1 cellular context compared by ENCODE assay signal in the genomic region with DNA sequence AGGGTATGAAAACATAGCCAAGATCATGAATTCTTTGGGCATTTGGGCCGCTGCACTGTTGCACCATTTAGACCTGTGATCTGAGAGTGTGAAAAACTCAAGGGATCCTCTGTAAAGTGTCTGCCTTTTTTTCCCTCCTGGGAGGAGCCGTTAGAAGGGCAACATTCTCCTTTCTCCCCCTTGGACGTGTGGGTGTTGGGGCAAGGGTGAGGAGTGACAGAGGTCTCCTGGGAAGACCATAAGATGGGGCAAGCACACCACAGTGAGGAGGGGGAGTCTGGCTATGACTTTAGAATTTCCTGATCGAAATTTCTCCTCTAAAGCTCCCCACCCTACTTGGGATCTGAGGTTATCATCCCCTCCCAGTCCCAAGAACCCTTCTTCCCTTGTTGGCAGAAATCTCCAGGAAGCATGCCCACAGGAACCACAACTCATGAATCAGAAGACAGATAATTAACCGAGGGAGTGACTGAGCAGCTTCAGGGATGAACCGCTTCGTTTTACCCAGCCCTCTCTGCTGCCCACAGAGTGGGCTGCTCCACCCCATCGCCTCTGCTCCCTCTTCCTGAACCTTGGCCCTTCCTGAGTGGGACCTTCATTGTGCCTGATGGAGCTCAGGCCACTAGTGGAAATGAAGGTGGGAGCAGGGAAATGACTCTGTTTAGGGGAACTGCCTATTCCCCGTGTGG.
TF ChIP-seq lines count a peak whose summit lies in the region.

No MANE protein-coding gene starts in this region.

TF ChIP-seq in K562, 482 proteins besides CTCF, POLR2A, EP300 and RAD21 (continued from another document and continues in another):
- TF ChIP-seq, protein P1, sequence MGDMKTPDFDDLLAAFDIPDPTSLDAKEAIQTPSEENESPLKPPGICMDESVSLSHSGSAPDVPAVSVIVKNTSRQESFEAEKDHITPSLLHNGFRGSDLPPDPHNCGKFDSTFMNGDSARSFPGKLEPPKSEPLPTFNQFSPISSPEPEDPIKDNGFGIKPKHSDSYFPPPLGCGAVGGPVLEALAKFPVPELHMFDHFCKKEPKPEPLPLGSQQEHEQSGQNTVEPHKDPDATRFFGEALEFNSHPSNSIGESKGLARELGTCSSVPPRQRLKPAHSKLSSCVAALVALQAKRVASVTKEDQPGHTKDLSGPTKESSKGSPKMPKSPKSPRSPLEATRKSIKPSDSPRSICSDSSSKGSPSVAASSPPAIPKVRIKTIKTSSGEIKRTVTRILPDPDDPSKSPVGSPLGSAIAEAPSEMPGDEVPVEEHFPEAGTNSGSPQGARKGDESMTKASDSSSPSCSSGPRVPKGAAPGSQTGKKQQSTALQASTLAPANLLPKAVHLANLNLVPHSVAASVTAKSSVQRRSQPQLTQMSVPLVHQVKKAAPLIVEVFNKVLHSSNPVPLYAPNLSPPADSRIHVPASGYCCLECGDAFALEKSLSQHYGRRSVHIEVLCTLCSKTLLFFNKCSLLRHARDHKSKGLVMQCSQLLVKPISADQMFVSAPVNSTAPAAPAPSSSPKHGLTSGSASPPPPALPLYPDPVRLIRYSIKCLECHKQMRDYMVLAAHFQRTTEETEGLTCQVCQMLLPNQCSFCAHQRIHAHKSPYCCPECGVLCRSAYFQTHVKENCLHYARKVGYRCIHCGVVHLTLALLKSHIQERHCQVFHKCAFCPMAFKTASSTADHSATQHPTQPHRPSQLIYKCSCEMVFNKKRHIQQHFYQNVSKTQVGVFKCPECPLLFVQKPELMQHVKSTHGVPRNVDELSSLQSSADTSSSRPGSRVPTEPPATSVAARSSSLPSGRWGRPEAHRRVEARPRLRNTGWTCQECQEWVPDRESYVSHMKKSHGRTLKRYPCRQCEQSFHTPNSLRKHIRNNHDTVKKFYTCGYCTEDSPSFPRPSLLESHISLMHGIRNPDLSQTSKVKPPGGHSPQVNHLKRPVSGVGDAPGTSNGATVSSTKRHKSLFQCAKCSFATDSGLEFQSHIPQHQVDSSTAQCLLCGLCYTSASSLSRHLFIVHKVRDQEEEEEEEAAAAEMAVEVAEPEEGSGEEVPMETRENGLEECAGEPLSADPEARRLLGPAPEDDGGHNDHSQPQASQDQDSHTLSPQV (IDR thresholded peaks at IDR 0.05) = peak; percentile 51; the same call in 1 of the 2 replicates
- TF ChIP-seq SMARCA4 (IDR thresholded peaks at IDR 0.05) = peak; percentile 64; the same call in 1 of the 2 replicates
- TF ChIP-seq ZNF780A (CRISPR knock-in tag; IDR thresholded peaks at IDR 0.05) = no peak
- peak; percentile 67; the same call in 1 of the 2 replicates for TF ChIP-seq TCF3 (CRISPR knock-in tag; IDR thresholded peaks at IDR 0.05)
- TF ChIP-seq JUND (IDR thresholded peaks at IDR 0.05; ENCODE audit: borderline replicate concordance, low read depth, low read length) = 0 out of 2 replicates have a peak, but pooled peaks have one; percentile 24
- 0 out of 3 replicates have a peak, but pooled peaks have one; percentile 21 for TF ChIP-seq JUND (tag; IDR thresholded peaks at IDR 0.05; ENCODE audit: borderline replicate concordance, low read depth, low read length)
- TF ChIP-seq SMAD3 (CRISPR knock-in tag; conservative IDR thresholded peaks at IDR 0.05) = 0 out of 2 replicates have a peak, but pooled peaks have one; percentile 8
- TF ChIP-seq FOSL1 (tag; conservative IDR thresholded peaks at IDR 0.05) = peak; percentile 94
- TF ChIP-seq SMAD4 (CRISPR knock-in tag; conservative IDR thresholded peaks at IDR 0.05) = peak; percentile 45; the same call in 1 of the 2 replicates
- TF ChIP-seq, protein P2, sequence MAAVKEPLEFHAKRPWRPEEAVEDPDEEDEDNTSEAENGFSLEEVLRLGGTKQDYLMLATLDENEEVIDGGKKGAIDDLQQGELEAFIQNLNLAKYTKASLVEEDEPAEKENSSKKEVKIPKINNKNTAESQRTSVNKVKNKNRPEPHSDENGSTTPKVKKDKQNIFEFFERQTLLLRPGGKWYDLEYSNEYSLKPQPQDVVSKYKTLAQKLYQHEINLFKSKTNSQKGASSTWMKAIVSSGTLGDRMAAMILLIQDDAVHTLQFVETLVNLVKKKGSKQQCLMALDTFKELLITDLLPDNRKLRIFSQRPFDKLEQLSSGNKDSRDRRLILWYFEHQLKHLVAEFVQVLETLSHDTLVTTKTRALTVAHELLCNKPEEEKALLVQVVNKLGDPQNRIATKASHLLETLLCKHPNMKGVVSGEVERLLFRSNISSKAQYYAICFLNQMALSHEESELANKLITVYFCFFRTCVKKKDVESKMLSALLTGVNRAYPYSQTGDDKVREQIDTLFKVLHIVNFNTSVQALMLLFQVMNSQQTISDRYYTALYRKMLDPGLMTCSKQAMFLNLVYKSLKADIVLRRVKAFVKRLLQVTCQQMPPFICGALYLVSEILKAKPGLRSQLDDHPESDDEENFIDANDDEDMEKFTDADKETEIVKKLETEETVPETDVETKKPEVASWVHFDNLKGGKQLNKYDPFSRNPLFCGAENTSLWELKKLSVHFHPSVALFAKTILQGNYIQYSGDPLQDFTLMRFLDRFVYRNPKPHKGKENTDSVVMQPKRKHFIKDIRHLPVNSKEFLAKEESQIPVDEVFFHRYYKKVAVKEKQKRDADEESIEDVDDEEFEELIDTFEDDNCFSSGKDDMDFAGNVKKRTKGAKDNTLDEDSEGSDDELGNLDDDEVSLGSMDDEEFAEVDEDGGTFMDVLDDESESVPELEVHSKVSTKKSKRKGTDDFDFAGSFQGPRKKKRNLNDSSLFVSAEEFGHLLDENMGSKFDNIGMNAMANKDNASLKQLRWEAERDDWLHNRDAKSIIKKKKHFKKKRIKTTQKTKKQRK (IDR thresholded peaks at IDR 0.05; ENCODE audit: borderline replicate concordance, low read depth, low read length) = no peak
- TF ChIP-seq, protein P3, sequence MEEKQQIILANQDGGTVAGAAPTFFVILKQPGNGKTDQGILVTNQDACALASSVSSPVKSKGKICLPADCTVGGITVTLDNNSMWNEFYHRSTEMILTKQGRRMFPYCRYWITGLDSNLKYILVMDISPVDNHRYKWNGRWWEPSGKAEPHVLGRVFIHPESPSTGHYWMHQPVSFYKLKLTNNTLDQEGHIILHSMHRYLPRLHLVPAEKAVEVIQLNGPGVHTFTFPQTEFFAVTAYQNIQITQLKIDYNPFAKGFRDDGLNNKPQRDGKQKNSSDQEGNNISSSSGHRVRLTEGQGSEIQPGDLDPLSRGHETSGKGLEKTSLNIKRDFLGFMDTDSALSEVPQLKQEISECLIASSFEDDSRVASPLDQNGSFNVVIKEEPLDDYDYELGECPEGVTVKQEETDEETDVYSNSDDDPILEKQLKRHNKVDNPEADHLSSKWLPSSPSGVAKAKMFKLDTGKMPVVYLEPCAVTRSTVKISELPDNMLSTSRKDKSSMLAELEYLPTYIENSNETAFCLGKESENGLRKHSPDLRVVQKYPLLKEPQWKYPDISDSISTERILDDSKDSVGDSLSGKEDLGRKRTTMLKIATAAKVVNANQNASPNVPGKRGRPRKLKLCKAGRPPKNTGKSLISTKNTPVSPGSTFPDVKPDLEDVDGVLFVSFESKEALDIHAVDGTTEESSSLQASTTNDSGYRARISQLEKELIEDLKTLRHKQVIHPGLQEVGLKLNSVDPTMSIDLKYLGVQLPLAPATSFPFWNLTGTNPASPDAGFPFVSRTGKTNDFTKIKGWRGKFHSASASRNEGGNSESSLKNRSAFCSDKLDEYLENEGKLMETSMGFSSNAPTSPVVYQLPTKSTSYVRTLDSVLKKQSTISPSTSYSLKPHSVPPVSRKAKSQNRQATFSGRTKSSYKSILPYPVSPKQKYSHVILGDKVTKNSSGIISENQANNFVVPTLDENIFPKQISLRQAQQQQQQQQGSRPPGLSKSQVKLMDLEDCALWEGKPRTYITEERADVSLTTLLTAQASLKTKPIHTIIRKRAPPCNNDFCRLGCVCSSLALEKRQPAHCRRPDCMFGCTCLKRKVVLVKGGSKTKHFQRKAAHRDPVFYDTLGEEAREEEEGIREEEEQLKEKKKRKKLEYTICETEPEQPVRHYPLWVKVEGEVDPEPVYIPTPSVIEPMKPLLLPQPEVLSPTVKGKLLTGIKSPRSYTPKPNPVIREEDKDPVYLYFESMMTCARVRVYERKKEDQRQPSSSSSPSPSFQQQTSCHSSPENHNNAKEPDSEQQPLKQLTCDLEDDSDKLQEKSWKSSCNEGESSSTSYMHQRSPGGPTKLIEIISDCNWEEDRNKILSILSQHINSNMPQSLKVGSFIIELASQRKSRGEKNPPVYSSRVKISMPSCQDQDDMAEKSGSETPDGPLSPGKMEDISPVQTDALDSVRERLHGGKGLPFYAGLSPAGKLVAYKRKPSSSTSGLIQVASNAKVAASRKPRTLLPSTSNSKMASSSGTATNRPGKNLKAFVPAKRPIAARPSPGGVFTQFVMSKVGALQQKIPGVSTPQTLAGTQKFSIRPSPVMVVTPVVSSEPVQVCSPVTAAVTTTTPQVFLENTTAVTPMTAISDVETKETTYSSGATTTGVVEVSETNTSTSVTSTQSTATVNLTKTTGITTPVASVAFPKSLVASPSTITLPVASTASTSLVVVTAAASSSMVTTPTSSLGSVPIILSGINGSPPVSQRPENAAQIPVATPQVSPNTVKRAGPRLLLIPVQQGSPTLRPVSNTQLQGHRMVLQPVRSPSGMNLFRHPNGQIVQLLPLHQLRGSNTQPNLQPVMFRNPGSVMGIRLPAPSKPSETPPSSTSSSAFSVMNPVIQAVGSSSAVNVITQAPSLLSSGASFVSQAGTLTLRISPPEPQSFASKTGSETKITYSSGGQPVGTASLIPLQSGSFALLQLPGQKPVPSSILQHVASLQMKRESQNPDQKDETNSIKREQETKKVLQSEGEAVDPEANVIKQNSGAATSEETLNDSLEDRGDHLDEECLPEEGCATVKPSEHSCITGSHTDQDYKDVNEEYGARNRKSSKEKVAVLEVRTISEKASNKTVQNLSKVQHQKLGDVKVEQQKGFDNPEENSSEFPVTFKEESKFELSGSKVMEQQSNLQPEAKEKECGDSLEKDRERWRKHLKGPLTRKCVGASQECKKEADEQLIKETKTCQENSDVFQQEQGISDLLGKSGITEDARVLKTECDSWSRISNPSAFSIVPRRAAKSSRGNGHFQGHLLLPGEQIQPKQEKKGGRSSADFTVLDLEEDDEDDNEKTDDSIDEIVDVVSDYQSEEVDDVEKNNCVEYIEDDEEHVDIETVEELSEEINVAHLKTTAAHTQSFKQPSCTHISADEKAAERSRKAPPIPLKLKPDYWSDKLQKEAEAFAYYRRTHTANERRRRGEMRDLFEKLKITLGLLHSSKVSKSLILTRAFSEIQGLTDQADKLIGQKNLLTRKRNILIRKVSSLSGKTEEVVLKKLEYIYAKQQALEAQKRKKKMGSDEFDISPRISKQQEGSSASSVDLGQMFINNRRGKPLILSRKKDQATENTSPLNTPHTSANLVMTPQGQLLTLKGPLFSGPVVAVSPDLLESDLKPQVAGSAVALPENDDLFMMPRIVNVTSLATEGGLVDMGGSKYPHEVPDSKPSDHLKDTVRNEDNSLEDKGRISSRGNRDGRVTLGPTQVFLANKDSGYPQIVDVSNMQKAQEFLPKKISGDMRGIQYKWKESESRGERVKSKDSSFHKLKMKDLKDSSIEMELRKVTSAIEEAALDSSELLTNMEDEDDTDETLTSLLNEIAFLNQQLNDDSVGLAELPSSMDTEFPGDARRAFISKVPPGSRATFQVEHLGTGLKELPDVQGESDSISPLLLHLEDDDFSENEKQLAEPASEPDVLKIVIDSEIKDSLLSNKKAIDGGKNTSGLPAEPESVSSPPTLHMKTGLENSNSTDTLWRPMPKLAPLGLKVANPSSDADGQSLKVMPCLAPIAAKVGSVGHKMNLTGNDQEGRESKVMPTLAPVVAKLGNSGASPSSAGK (IDR thresholded peaks at IDR 0.05) = peak; percentile 23; the same call in 1 of the 2 replicates
- TF ChIP-seq OTX1 (CRISPR knock-in tag; IDR thresholded peaks at IDR 0.05) = no peak
- TF ChIP-seq ZNF316 (IDR thresholded peaks at IDR 0.05) = no peak
- no peak for TF ChIP-seq ZC3H11A (IDR thresholded peaks at IDR 0.05; ENCODE audit: low read depth, low read length)
- no peak for TF ChIP-seq ZNF354B (CRISPR knock-in tag; IDR thresholded peaks at IDR 0.05)
- TF ChIP-seq, protein P4, sequence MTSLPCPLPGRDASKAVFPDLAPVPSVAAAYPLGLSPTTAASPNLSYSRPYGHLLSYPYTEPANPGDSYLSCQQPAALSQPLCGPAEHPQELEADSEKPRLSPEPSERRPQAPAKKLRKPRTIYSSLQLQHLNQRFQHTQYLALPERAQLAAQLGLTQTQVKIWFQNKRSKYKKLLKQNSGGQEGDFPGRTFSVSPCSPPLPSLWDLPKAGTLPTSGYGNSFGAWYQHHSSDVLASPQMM (CRISPR knock-in tag; IDR thresholded peaks at IDR 0.05) = no peak
- TF ChIP-seq PHF8 (IDR thresholded peaks at IDR 0.05; ENCODE audit: borderline replicate concordance, low read length) = no peak
- 0 out of 2 replicates have a peak, but pooled peaks have one; percentile 22 for TF ChIP-seq MTA1 (IDR thresholded peaks at IDR 0.05; ENCODE audit: borderline replicate concordance)
- 0 out of 2 replicates have a peak, but pooled peaks have one; percentile 10 for TF ChIP-seq GATAD2A (IDR thresholded peaks at IDR 0.05)
- TF ChIP-seq DPF2 (IDR thresholded peaks at IDR 0.05) = peak; percentile 75
- TF ChIP-seq HDAC1 (IDR thresholded peaks at IDR 0.05) = peak in 1 of 2 experiments; percentile 62; a peak in 1 of 4 replicates
- peak; percentile 54; the same call in 1 of the 2 replicates for TF ChIP-seq L3MBTL2 (IDR thresholded peaks at IDR 0.05)
- TF ChIP-seq HDAC2 (IDR thresholded peaks at IDR 0.05) = peak; percentile 49; the same call in 1 of the 2 replicates
- TF ChIP-seq HNRNPL (IDR thresholded peaks at IDR 0.05; ENCODE audit: low read depth, low read length) = no peak
- TF ChIP-seq HMG20A (CRISPR knock-in tag; conservative IDR thresholded peaks at IDR 0.05) = no peak
- TF ChIP-seq NR2C2 (CRISPR knock-in tag; IDR thresholded peaks at IDR 0.05) = no peak
- TF ChIP-seq NR2C2 (tag; IDR thresholded peaks at IDR 0.05) = peak; percentile 45; the same call in 1 of the 2 replicates
- TF ChIP-seq, protein P5, sequence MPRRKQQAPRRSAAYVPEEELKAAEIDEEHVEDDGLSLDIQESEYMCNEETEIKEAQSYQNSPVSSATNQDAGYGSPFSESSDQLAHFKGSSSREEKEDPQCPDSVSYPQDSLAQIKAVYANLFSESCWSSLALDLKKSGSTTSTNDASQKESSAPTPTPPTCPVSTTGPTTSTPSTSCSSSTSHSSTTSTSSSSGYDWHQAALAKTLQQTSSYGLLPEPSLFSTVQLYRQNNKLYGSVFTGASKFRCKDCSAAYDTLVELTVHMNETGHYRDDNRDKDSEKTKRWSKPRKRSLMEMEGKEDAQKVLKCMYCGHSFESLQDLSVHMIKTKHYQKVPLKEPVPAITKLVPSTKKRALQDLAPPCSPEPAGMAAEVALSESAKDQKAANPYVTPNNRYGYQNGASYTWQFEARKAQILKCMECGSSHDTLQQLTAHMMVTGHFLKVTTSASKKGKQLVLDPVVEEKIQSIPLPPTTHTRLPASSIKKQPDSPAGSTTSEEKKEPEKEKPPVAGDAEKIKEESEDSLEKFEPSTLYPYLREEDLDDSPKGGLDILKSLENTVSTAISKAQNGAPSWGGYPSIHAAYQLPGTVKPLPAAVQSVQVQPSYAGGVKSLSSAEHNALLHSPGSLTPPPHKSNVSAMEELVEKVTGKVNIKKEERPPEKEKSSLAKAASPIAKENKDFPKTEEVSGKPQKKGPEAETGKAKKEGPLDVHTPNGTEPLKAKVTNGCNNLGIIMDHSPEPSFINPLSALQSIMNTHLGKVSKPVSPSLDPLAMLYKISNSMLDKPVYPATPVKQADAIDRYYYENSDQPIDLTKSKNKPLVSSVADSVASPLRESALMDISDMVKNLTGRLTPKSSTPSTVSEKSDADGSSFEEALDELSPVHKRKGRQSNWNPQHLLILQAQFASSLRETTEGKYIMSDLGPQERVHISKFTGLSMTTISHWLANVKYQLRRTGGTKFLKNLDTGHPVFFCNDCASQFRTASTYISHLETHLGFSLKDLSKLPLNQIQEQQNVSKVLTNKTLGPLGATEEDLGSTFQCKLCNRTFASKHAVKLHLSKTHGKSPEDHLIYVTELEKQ (CRISPR knock-in tag; IDR thresholded peaks at IDR 0.05) = no peak
- TF ChIP-seq RB1 (IDR thresholded peaks at IDR 0.05; ENCODE audit: low read depth) = no peak
- TF ChIP-seq MEIS2 (IDR thresholded peaks at IDR 0.05; ENCODE audit: partially characterized antibody) = peak; percentile 58
- 0 out of 2 replicates have a peak, but pooled peaks have one; percentile 68 for TF ChIP-seq RUNX1 (IDR thresholded peaks at IDR 0.05; ENCODE audit: low read depth)
- peak in 1 of 2 experiments; percentile 67; a peak in 2 of 4 replicates for TF ChIP-seq MAZ (CRISPR knock-in tag; conservative IDR thresholded peaks at IDR 0.05 in 1 of 2, IDR thresholded peaks at IDR 0.05 in 1 of 2)
